Comparison of ENCODE assay signal across 19 cellular contexts in genomic region chr22:49948573-49948957, GRCh38. TPM values are rescaled to one million over a fixed set of nuclear protein-coding genes. Genes with fewer than 3 reads are reported as not detected.
DNase-seq lines count a peak whose midpoint lies in the region; ATAC-seq, FAIRE-seq and TF ChIP-seq lines count a peak whose summit lies in the region.
"Had no signal": no experiment of that assay in that cellular context is flagged by ENCODE, and none has a peak within 500 bp of the region (broad histone marks: within the 10 kb centered on the region; RNA-seq: fewer than 3 reads in every experiment).

No MANE protein-coding gene starts in this region.

- H3K9me3 Mint-ChIP-seq in activated naive CD8-positive, alpha-beta T cell treated with anti-CD3 and anti-CD28 coated beads, Interleukin-2, amount 50 U/mL, for 24 hours = no peaks in the 10 kb centered on the region
- H3K9me3 Mint-ChIP-seq: activated T-helper 1 cell treated with anti-CD3 and anti-CD28 coated beads, Interleukin-12 subunit alpha, Interleukin-12 subunit beta, Interleukin-2, Interleukin-4 antibody, amounts not matched to agents 30 ng/mL and 10 ng/mL and 1 ng/mL, durations not matched to agents 14 hours and 24 hours and 36 hours; CD4-positive, CD25-positive, alpha-beta regulatory T cell; natural killer cell treated with Interleukin-12 subunit alpha and Interleukin-12 subunit beta and Interleukin-15 and Interleukin-18, amount 100 ng/mL, for 72 hours had no signal

- BruUV-seq in HepG2 (replicated peaks; lab: Mats Ljungman, UMichigan) = TSS peak; percentile 59

- H3K9me3 ChIP-seq in HepG2 (ENCODE audit: low read length) (no peaks in the 10 kb centered on the region), right lobe of liver (no peaks in the 10 kb centered on the region), esophagus (ENCODE audit: control insufficient read depth in 2 of 2, insufficient read depth in 1 of 2, low read depth in 1 of 2, low read length in 1 of 2) (no peaks in the 10 kb centered on the region), pancreas (no peaks in the 10 kb centered on the region), osteoblast (ENCODE audit: low read depth, low read length) (no peaks in the 10 kb centered on the region), aorta (ENCODE audit: control insufficient read depth, low read length) (no peaks in the 10 kb centered on the region)
- H3K9me3 ChIP-seq: left ventricle myocardium inferior had no signal

- TF ChIP-seq CTCF in HepG2 (CRISPR knock-in tag; IDR thresholded peaks at IDR 0.05) (no peak), right lobe of liver (IDR thresholded peaks at IDR 0.05) (no peak), pancreas (IDR thresholded peaks at IDR 0.05) (no peak), osteoblast (IDR thresholded peaks at IDR 0.05; ENCODE audit: extremely low read depth, low read depth, low read length) (no peak)

- peaks cover 3% of the 10 kb centered on the region for H3K79me2 ChIP-seq in HepG2 (ENCODE audit: insufficient read depth, low read length)
- H3K79me2 ChIP-seq in osteoblast (ENCODE audit: insufficient read depth, low read length) = no peaks in the 10 kb centered on the region

- peaks cover 95% of the 10 kb centered on the region for H3K4me1 ChIP-seq in HepG2 (ENCODE audit: insufficient read depth, low read length)
- peaks cover 0 to 19% (median 1%) of the 10 kb centered on the region in 4 donors for H3K4me1 ChIP-seq in right lobe of liver
- peaks cover 4 to 49% of the 10 kb centered on the region in 2 donors for H3K4me1 ChIP-seq in esophagus (ENCODE audit: control insufficient read depth in 2 of 2, insufficient read depth in 2 of 2, low read length in 1 of 2)
- peaks cover 51 to 56% (median 55%) of the 10 kb centered on the region in 3 donors for H3K4me1 ChIP-seq in pancreas
- peaks cover 15% of the 10 kb centered on the region for H3K4me1 ChIP-seq in osteoblast (ENCODE audit: insufficient read depth, low read length)
- no peaks in the 10 kb centered on the region for H3K4me1 ChIP-seq in aorta (ENCODE audit: control insufficient read depth in 1 of 2, insufficient read depth in 2 of 2, low read length in 2 of 2)

- H3K4me3 ChIP-seq in HepG2 (replicated peaks in 1 of 3; ENCODE audit: insufficient read depth in 1 of 3, low read depth in 2 of 3, low read length in 3 of 3) (peak overlapping the region; percentile 60 to 74 (median 64)), right lobe of liver (peak overlapping the region in 1 of 3 donors; percentile 10), esophagus (ENCODE audit: low read depth in 1 of 2, low read length in 2 of 2) (peak overlapping the region; percentile 16 to 25), pancreas (peak overlapping the region; percentile 1 to 55 (median 44)), osteoblast (ENCODE audit: insufficient read depth, low read length) (no peak overlapping the region), aorta (ENCODE audit: low read length in 2 of 2) (no peak overlapping the region)
- H3K4me3 ChIP-seq: left ventricle myocardium inferior had no signal

- intact Hi-C loops in HepG2 (cut with micrococcal nuclease; ENCODE audit: unreplicated experiment) (loop anchor here (1.0 kb wide), 1 partner anchor 10 kb away; no protein-coding TSS in a partner anchor), right lobe of liver (cut with DNase I) (no loop called here), pancreas (cut with DNase I) (no loop called here), aorta (cut with DNase I) (no loop called here)

- H3K27me3 ChIP-seq in HepG2 (ENCODE audit: control insufficient read depth in 1 of 2, insufficient read depth in 2 of 2, low read length in 2 of 2) (no peaks in the 10 kb centered on the region), right lobe of liver (no peaks in the 10 kb centered on the region), esophagus (ENCODE audit: control insufficient read depth in 1 of 2, insufficient read depth in 2 of 2, low read length in 2 of 2) (no peaks in the 10 kb centered on the region), pancreas (no peaks in the 10 kb centered on the region), osteoblast (ENCODE audit: insufficient read depth, low read length) (no peaks in the 10 kb centered on the region), aorta (ENCODE audit: control insufficient read depth in 1 of 2, insufficient read depth in 2 of 2, low read length in 1 of 2) (no peaks in the 10 kb centered on the region)

- FAIRE-seq in HepG2 (lab: Jason Lieb, UNC) = no peak
- no peak for FAIRE-seq in pancreas (lab: Jason Lieb, UNC)
- FAIRE-seq: A204.1 had no signal

- no peak for TF ChIP-seq EP300 in HepG2 (IDR thresholded peaks at IDR 0.05; ENCODE audit: low read depth in 2 of 2, low read length in 2 of 2)
- no peak for TF ChIP-seq EP300 in HepG2 (CRISPR knock-in tag; IDR thresholded peaks at IDR 0.05; ENCODE audit: borderline replicate concordance)

- H3K36me3 ChIP-seq in HepG2 (replicated peaks in 1 of 2; ENCODE audit: control insufficient read depth in 1 of 2, insufficient read depth in 2 of 2, low read length in 2 of 2) (no peaks in the 10 kb centered on the region), right lobe of liver (no peaks in the 10 kb centered on the region), esophagus (ENCODE audit: control insufficient read depth in 2 of 2, insufficient read depth in 2 of 2, low read length in 1 of 2) (no peaks in the 10 kb centered on the region), pancreas (no peaks in the 10 kb centered on the region), osteoblast (ENCODE audit: insufficient read depth, low read length) (no peaks in the 10 kb centered on the region), aorta (ENCODE audit: control insufficient read depth in 1 of 2, insufficient read depth in 2 of 2, low read length in 1 of 2) (no peaks in the 10 kb centered on the region)
- H3K36me3 ChIP-seq: left ventricle myocardium inferior had no signal

- CTCF ChIA-PET in HepG2 (lab: Yijun Ruan, JAX; ENCODE audit: low intra/inter-chr PET ratio, low total read pairs) = no interaction called here

- DNase-seq in HepG2 (ENCODE audit: low spot score) = no peak
- no peak for DNase-seq in right lobe of liver
- DNase-seq in pancreas = no peak
- DNase-seq in osteoblast (ENCODE audit: insufficient read length, low spot score, missing footprints) = no peak
- no peak for DNase-seq in activated naive CD8-positive, alpha-beta T cell treated with anti-CD3 and anti-CD28 coated beads, Interleukin-2, amount 50 U/mL, for 24 hours
- DNase-seq in aorta = no peak
- DNase-seq: activated CD8-positive, alpha-beta memory T cell treated with anti-CD3 and anti-CD28 coated beads for 24 hours; CD4-positive, CD25-positive, alpha-beta regulatory T cell; central memory CD4-positive, alpha-beta T cell; effector memory CD4-positive, alpha-beta T cell; KG1; left ventricle myocardium inferior; NCI-H1092; NCI-H2107 had no signal

- H4K20me1 ChIP-seq in HepG2 (ENCODE audit: insufficient read depth, low read length) = no peaks in the 10 kb centered on the region
- no peaks in the 10 kb centered on the region for H4K20me1 ChIP-seq in osteoblast (ENCODE audit: insufficient read depth, low read length)

- H3K4me3 Mint-ChIP-seq in activated naive CD8-positive, alpha-beta T cell treated with anti-CD3 and anti-CD28 coated beads, Interleukin-2, amount 50 U/mL, for 24 hours = no peak overlapping the region
- H3K4me3 Mint-ChIP-seq: activated T-helper 1 cell treated with anti-CD3 and anti-CD28 coated beads, Interleukin-12 subunit alpha, Interleukin-12 subunit beta, Interleukin-2, Interleukin-4 antibody, amounts not matched to agents 30 ng/mL and 10 ng/mL and 1 ng/mL, durations not matched to agents 14 hours and 24 hours and 36 hours; CD4-positive, CD25-positive, alpha-beta regulatory T cell; natural killer cell treated with Interleukin-12 subunit alpha and Interleukin-12 subunit beta and Interleukin-15 and Interleukin-18, amount 100 ng/mL, for 72 hours had no signal

- peak overlapping the region; percentile 81 for H3K9ac ChIP-seq in HepG2 (ENCODE audit: insufficient read depth, low read depth, low read length)

- H2AFZ ChIP-seq in HepG2 (ENCODE audit: low read length) (no peak overlapping the region), osteoblast (ENCODE audit: low read length) (no peak overlapping the region)

- TF ChIP-seq POLR2A in HepG2 (IDR thresholded peaks at IDR 0.05; ENCODE audit: insufficient read depth in 1 of 2, low read depth in 2 of 2, low read length in 2 of 2) = no peak
- TF ChIP-seq POLR2A in right lobe of liver (IDR thresholded peaks at IDR 0.05) = no peak

- H3K27ac ChIP-seq in HepG2 (ENCODE audit: extremely low read length, insufficient read depth, low read length) = peak overlapping the region; percentile 77
- peak overlapping the region in 1 of 3 donors; percentile 20 for H3K27ac ChIP-seq in right lobe of liver
- peak overlapping the region; percentile 89 to 92 for H3K27ac ChIP-seq in esophagus (ENCODE audit: low read depth in 2 of 2, low read length in 1 of 2)
- H3K27ac ChIP-seq in pancreas = peak overlapping the region; percentile 86 to 99 (median 98)
- H3K27ac ChIP-seq in osteoblast (ENCODE audit: low read depth, low read length) = no peak overlapping the region
- H3K27ac ChIP-seq in aorta (ENCODE audit: low read depth in 1 of 2, low read length in 2 of 2) = no peak overlapping the region
- H3K27ac ChIP-seq: left ventricle myocardium inferior had no signal

- H3K4me1 Mint-ChIP-seq in activated naive CD8-positive, alpha-beta T cell treated with anti-CD3 and anti-CD28 coated beads, Interleukin-2, amount 50 U/mL, for 24 hours = peaks cover 10% of the 10 kb centered on the region

- no peak overlapping the region for H3K27ac Mint-ChIP-seq in activated naive CD8-positive, alpha-beta T cell treated with anti-CD3 and anti-CD28 coated beads, Interleukin-2, amount 50 U/mL, for 24 hours
- H3K27ac Mint-ChIP-seq: activated T-helper 1 cell treated with anti-CD3 and anti-CD28 coated beads, Interleukin-12 subunit alpha, Interleukin-12 subunit beta, Interleukin-2, Interleukin-4 antibody, amounts not matched to agents 30 ng/mL and 10 ng/mL and 1 ng/mL, durations not matched to agents 14 hours and 24 hours and 36 hours; natural killer cell treated with Interleukin-12 subunit alpha and Interleukin-12 subunit beta and Interleukin-15 and Interleukin-18, amount 100 ng/mL, for 72 hours had no signal

- WGBS in HepG2 (ENCODE audit: low lambda C conversion rate) = no CpG with 5 or more reads among the region's 8 CpGs
- WGBS in right lobe of liver (ENCODE audit: insufficient coverage, low coverage, low lambda C conversion rate, missing lambda C conversion rate) = 40% methylated on average over 1 of the region's 8 CpGs
- 43 to 66% methylated on average over 6 to 8 of the region's 8 CpGs for WGBS in esophagus, 2 donors
- 32 to 36% methylated on average over 8 of the region's 8 CpGs for WGBS in pancreas, 2 donors
- WGBS in aorta, 2 donors = 91 to 92% methylated on average over 8 of the region's 8 CpGs

- H3K27me3 Mint-ChIP-seq in activated naive CD8-positive, alpha-beta T cell treated with anti-CD3 and anti-CD28 coated beads, Interleukin-2, amount 50 U/mL, for 24 hours = no peaks in the 10 kb centered on the region
- H3K27me3 Mint-ChIP-seq: CD4-positive, CD25-positive, alpha-beta regulatory T cell; natural killer cell treated with Interleukin-12 subunit alpha and Interleukin-12 subunit beta and Interleukin-15 and Interleukin-18, amount 100 ng/mL, for 72 hours had no signal

- H3K36me3 Mint-ChIP-seq in activated naive CD8-positive, alpha-beta T cell treated with anti-CD3 and anti-CD28 coated beads, Interleukin-2, amount 50 U/mL, for 24 hours (ENCODE audit: low read depth) = no peaks in the 10 kb centered on the region
- H3K36me3 Mint-ChIP-seq: CD4-positive, CD25-positive, alpha-beta regulatory T cell; natural killer cell treated with Interleukin-12 subunit alpha and Interleukin-12 subunit beta and Interleukin-15 and Interleukin-18, amount 100 ng/mL, for 72 hours had no signal

- no peak for ATAC-seq in HepG2
- no peak for ATAC-seq in right lobe of liver
- no peak for ATAC-seq in pancreas
- ATAC-seq in GM21825 (IDR thresholded peaks at IDR 0.05; ENCODE audit: unreplicated experiment) = no peak
- no peak for ATAC-seq in activated naive CD8-positive, alpha-beta T cell treated with anti-CD3 and anti-CD28 coated beads, Interleukin-2, amount 50 U/mL, for 24 hours
- no peak for ATAC-seq in aorta (ENCODE audit: low FRiP score)

- no peak for TF ChIP-seq RAD21 in HepG2 (CRISPR knock-in tag; IDR thresholded peaks at IDR 0.05)

- peak overlapping the region; percentile 92 for H3K4me2 ChIP-seq in HepG2 (ENCODE audit: low read depth, low read length)
- no peak overlapping the region for H3K4me2 ChIP-seq in osteoblast (ENCODE audit: insufficient read depth, low read length)

- POLR2A ChIA-PET in HepG2 (lab: Yijun Ruan, JAX) = interaction anchor here (12.9 to 18.6 kb wide), 2 partner anchors 14 to 16 kb away, joined by 283 to 722 read pairs; partner anchors contain the start of gene PIM3

- in situ Hi-C loops in HepG2 (cut with HindIII; ENCODE audit: extremely low pct_ligation_motif_present, low pct_unique_long_range_greater_than_20kb) = no loop called here

RNA-seq across cellular contexts. Expression of gene PIM3, which starts 12.0 kb away (rescaled TPM):
- total RNA-seq in HepG2 (2016; rRNA removed; fragmentation: Illumina TruSeq; extraction: Trizol) (18.2 and 31.2 TPM in 2 replicates), right lobe of liver (10 to 100 TPM; 26.7 to 64.4 (median 32.8) TPM), pancreas (10 to 100 TPM; 25.8 to 90.1 (median 33.1) TPM), osteoblast (14.4 and 19.9 TPM in 2 replicates), aorta (10 to 100 TPM; 41.4 to 74.9 TPM)
- total RNA-seq in HepG2 (2016; cell fraction: cytosol; rRNA removed; fragmentation: Illumina TruSeq; extraction: Trizol; ENCODE audit: low read depth) = 12.4 and 12.6 TPM in 2 replicates
- total RNA-seq in HepG2 (2016; cell fraction: insoluble cytoplasmic fraction; rRNA removed; fragmentation: Illumina TruSeq; extraction: Trizol) = 17.3 and 32.7 TPM in 2 replicates
- 27.1 and 31.2 TPM in 2 replicates for total RNA-seq in HepG2 (2016; cell fraction: membrane; rRNA removed; fragmentation: Illumina TruSeq; extraction: Trizol)
- total RNA-seq in HepG2 (2016; cell fraction: nucleus; rRNA removed; fragmentation: Illumina TruSeq; extraction: Trizol) = 24.6 and 30.5 TPM in 2 replicates
- polyA plus RNA-seq in HepG2 (2011; rRNA removed) (21.6 and 24.1 TPM in 2 replicates), esophagus (10 to 100 TPM; 33.8 to 43.4 TPM), pancreas (10 to 100 TPM; 55.3 to 82.7 TPM), aorta (10 to 100 TPM; 11.0 to 16.0 TPM)
- 21.4 and 47.8 TPM in 2 replicates for polyA plus RNA-seq in HepG2 (2011; cell fraction: cytosol; rRNA removed)
- 121 and 136 TPM in 2 replicates for polyA plus RNA-seq in HepG2 (2011; cell fraction: nucleus; rRNA removed)
- 22.6 and 36.4 TPM in 2 replicates for polyA plus RNA-seq in HepG2 (2012)
- polyA plus RNA-seq in HepG2 (2016; cell fraction: cytosol; fragmentation: Illumina TruSeq; extraction: Trizol; ENCODE audit: low read depth) = 7.3 and 9.3 TPM in 2 replicates
- 21.4 and 25.4 TPM in 2 replicates for polyA plus RNA-seq in HepG2 (2016; cell fraction: insoluble cytoplasmic fraction; fragmentation: Illumina TruSeq; extraction: Trizol; ENCODE audit: low read depth)
- polyA plus RNA-seq in HepG2 (2016; cell fraction: membrane; fragmentation: Illumina TruSeq; extraction: Trizol; ENCODE audit: low read depth) = 17.2 and 17.8 TPM in 2 replicates
- polyA plus RNA-seq in HepG2 (2016; cell fraction: nucleus; fragmentation: Illumina TruSeq; extraction: Trizol; ENCODE audit: insufficient read depth, low read depth) = 62.7 and 63.0 TPM in 2 replicates
- 8.8 and 50.3 TPM in 2 replicates for polyA minus RNA-seq in HepG2 (2011; rRNA and poly(A)+ RNA removed; ENCODE audit: low replicate concordance)
- 23.0 and 37.5 TPM in 2 replicates for polyA minus RNA-seq in HepG2 (2011; cell fraction: cytosol; rRNA and poly(A)+ RNA removed)
- 17.0 and 22.8 TPM in 2 replicates for polyA minus RNA-seq in HepG2 (2011; cell fraction: nucleus; rRNA and poly(A)+ RNA removed)

RNA-seq across cellular contexts. Expression of gene CRELD2, which starts 30.1 kb away (rescaled TPM):
- total RNA-seq in HepG2 (2016; rRNA removed; fragmentation: Illumina TruSeq; extraction: Trizol) (19.6 and 44.7 TPM in 2 replicates), right lobe of liver (10 to 100 TPM; 26.0 to 56.4 (median 47.8) TPM), pancreas (10 to 100 TPM; 37.2 to 61.9 (median 54.1) TPM), osteoblast (28.0 and 31.1 TPM in 2 replicates), aorta (10 to 100 TPM; 31.2 to 41.6 TPM)
- total RNA-seq in HepG2 (2016; cell fraction: cytosol; rRNA removed; fragmentation: Illumina TruSeq; extraction: Trizol; ENCODE audit: low read depth) = 22.4 and 24.2 TPM in 2 replicates
- total RNA-seq in HepG2 (2016; cell fraction: insoluble cytoplasmic fraction; rRNA removed; fragmentation: Illumina TruSeq; extraction: Trizol) = 18.8 and 46.8 TPM in 2 replicates
- total RNA-seq in HepG2 (2016; cell fraction: membrane; rRNA removed; fragmentation: Illumina TruSeq; extraction: Trizol) = 27.6 and 29.9 TPM in 2 replicates
- 35.5 and 40.6 TPM in 2 replicates for total RNA-seq in HepG2 (2016; cell fraction: nucleus; rRNA removed; fragmentation: Illumina TruSeq; extraction: Trizol)
- polyA plus RNA-seq in HepG2 (2011; rRNA removed) (17.2 and 20.2 TPM in 2 replicates), esophagus (10 to 100 TPM; 16.1 to 31.2 TPM), pancreas (10 to 100 TPM; 51.1 to 56.4 TPM), aorta (10 to 100 TPM; 12.6 to 43.5 TPM)
- 16.7 and 25.6 TPM in 2 replicates for polyA plus RNA-seq in HepG2 (2011; cell fraction: cytosol; rRNA removed)
- polyA plus RNA-seq in HepG2 (2011; cell fraction: nucleus; rRNA removed) = 44.2 and 48.8 TPM in 2 replicates
- 9.4 and 10.2 TPM in 2 replicates for polyA plus RNA-seq in HepG2 (2012)
- polyA plus RNA-seq in HepG2 (2016; cell fraction: cytosol; fragmentation: Illumina TruSeq; extraction: Trizol; ENCODE audit: low read depth) = 25.8 and 29.9 TPM in 2 replicates
- polyA plus RNA-seq in HepG2 (2016; cell fraction: insoluble cytoplasmic fraction; fragmentation: Illumina TruSeq; extraction: Trizol; ENCODE audit: low read depth) = 22.7 and 25.1 TPM in 2 replicates
- 26.9 and 27.0 TPM in 2 replicates for polyA plus RNA-seq in HepG2 (2016; cell fraction: membrane; fragmentation: Illumina TruSeq; extraction: Trizol; ENCODE audit: low read depth)
- polyA plus RNA-seq in HepG2 (2016; cell fraction: nucleus; fragmentation: Illumina TruSeq; extraction: Trizol; ENCODE audit: insufficient read depth, low read depth) = 89.1 and 100 TPM in 2 replicates
- polyA minus RNA-seq in HepG2 (2011; rRNA and poly(A)+ RNA removed; ENCODE audit: low replicate concordance) = 6.9 and 14.7 TPM in 2 replicates
- 4.4 and 5.2 TPM in 2 replicates for polyA minus RNA-seq in HepG2 (2011; cell fraction: cytosol; rRNA and poly(A)+ RNA removed)
- 4.5 and 4.7 TPM in 2 replicates for polyA minus RNA-seq in HepG2 (2011; cell fraction: nucleus; rRNA and poly(A)+ RNA removed)

RNA-seq across cellular contexts. Expression of gene ALG12, which starts 30.3 kb away (rescaled TPM):
- 6.6 and 15.8 TPM in 2 replicates for total RNA-seq in HepG2 (2016; rRNA removed; fragmentation: Illumina TruSeq; extraction: Trizol)
- total RNA-seq in HepG2 (2016; cell fraction: cytosol; rRNA removed; fragmentation: Illumina TruSeq; extraction: Trizol; ENCODE audit: low read depth) = 1.5 and 3.0 TPM in 2 replicates
- 6.8 and 15.6 TPM in 2 replicates for total RNA-seq in HepG2 (2016; cell fraction: insoluble cytoplasmic fraction; rRNA removed; fragmentation: Illumina TruSeq; extraction: Trizol)
- total RNA-seq in HepG2 (2016; cell fraction: membrane; rRNA removed; fragmentation: Illumina TruSeq; extraction: Trizol) = 6.4 and 10.5 TPM in 2 replicates
- total RNA-seq in HepG2 (2016; cell fraction: nucleus; rRNA removed; fragmentation: Illumina TruSeq; extraction: Trizol) = 10.6 and 14.2 TPM in 2 replicates
- 7.8 and 9.5 TPM in 2 replicates for polyA plus RNA-seq in HepG2 (2011; rRNA removed)
- 5.9 and 6.1 TPM in 2 replicates for polyA plus RNA-seq in HepG2 (2011; cell fraction: cytosol; rRNA removed)
- polyA plus RNA-seq in HepG2 (2011; cell fraction: nucleus; rRNA removed) = 25.1 and 26.7 TPM in 2 replicates
- polyA plus RNA-seq in HepG2 (2012) = 9.4 and 10.0 TPM in 2 replicates
- 2.9 and 3.3 TPM in 2 replicates for polyA plus RNA-seq in HepG2 (2016; cell fraction: cytosol; fragmentation: Illumina TruSeq; extraction: Trizol; ENCODE audit: low read depth)
- polyA plus RNA-seq in HepG2 (2016; cell fraction: insoluble cytoplasmic fraction; fragmentation: Illumina TruSeq; extraction: Trizol; ENCODE audit: low read depth) = 6.1 and 6.8 TPM in 2 replicates
- polyA plus RNA-seq in HepG2 (2016; cell fraction: membrane; fragmentation: Illumina TruSeq; extraction: Trizol; ENCODE audit: low read depth) = 5.6 and 6.9 TPM in 2 replicates
- polyA plus RNA-seq in HepG2 (2016; cell fraction: nucleus; fragmentation: Illumina TruSeq; extraction: Trizol; ENCODE audit: insufficient read depth, low read depth) = 26.3 and 30.4 TPM in 2 replicates
- 5.8 and 12.8 TPM in 2 replicates for polyA minus RNA-seq in HepG2 (2011; rRNA and poly(A)+ RNA removed; ENCODE audit: low replicate concordance)
- polyA minus RNA-seq in HepG2 (2011; cell fraction: cytosol; rRNA and poly(A)+ RNA removed) = 5.7 and 7.1 TPM in 2 replicates
- polyA minus RNA-seq in HepG2 (2011; cell fraction: nucleus; rRNA and poly(A)+ RNA removed) = 3.4 and 4.5 TPM in 2 replicates
- 10 to 100 TPM; 15.1 to 19.0 (median 16.6) TPM for total RNA-seq in right lobe of liver
- 1 to 10 TPM; 8.6 TPM for polyA plus RNA-seq in esophagus
- 10 to 100 TPM in 4 of 6 donors, 1 to 10 TPM in 2; 7.4 to 13.1 (median 12.1) TPM for total RNA-seq in pancreas
- 1 to 10 TPM; 7.1 to 8.6 TPM for polyA plus RNA-seq in pancreas
- total RNA-seq in osteoblast = 18.8 and 20.0 TPM in 2 replicates
- 10 to 100 TPM; 13.7 to 18.7 TPM for total RNA-seq in aorta
- polyA plus RNA-seq in aorta = 10 to 100 TPM in 1 of 2 donors, 1 to 10 TPM in 1; 3.0 to 13.4 TPM

Comparison
In these comparisons a context has a peak if more than half of its experiments do, and no peak if none do; other contexts are left out.
1. H3K27ac ChIP-seq: peak in HepG2 (single experiment), esophagus (2 of 2) and pancreas (4 of 4); none in osteoblast (single experiment) and aorta (0 of 2).
2. H3K4me3 ChIP-seq: peak in HepG2 (3 of 3), esophagus (2 of 2) and pancreas (4 of 4); none in osteoblast (single experiment) and aorta (0 of 2).